In the genomic region with DNA sequence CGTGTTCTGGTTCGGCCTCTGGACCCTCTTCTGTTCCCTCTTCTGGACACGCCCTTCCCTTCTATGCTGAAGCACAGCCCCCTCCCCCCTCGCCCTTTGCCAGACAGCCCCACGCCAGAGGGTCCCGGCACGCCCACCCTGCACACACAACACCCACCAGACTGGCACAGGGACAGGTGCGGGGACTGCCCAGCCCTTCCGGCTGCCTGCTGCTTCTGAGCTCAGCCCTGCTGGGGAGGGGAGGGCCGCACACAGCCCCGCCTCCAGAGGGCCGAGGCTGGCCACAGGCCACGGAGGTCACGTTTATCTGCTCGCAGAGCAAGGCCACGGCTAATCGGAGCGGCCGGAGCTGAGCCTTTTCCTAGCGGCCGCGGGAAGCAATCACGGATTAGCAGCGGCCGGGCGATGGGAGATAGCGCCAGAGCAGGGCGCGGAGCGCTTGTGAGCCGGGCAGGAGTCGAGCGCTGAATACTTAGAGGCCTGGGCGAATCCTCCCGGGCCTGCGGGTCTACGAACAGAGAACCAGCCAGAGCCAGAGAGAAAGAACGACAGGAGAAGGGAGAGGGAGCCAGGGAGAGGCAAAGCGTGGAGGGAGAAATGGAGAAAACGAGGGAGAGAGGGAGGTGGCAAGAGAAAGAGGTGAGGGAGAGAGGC, we compare ENCODE assay signal across 9 cellular contexts. TPM values are rescaled to one million over a fixed set of nuclear protein-coding genes. Genes with fewer than 3 reads are reported as not detected.
DNase-seq lines count a peak whose midpoint lies in the region; ATAC-seq and TF ChIP-seq lines count a peak whose summit lies in the region.
"Had no signal": no experiment of that assay in that cellular context is flagged by ENCODE, and none has a peak within 500 bp of the region (broad histone marks: within the 10 kb centered on the region; RNA-seq: fewer than 3 reads in every experiment).

No MANE protein-coding gene starts in this region.

- DNase-seq in HFFc6 (no peak), WERI-Rb-1 (peak; percentile 87), glutamatergic neuron (peak; percentile 86), neural crest cell (ENCODE audit: low read depth, low spot score) (peak; percentile 60), UCSD-AML1 (lab: John Stamatoyannopoulos, UW; ENCODE audit: unreplicated experiment) (no peak), activated gamma-delta T cell (lab: John Stamatoyannopoulos, UW) (no peak)
- no peak for DNase-seq in effector CD8-positive, alpha-beta T cell (lab: John Stamatoyannopoulos, UW)

- ATAC-seq in HG02763 (IDR thresholded peaks at IDR 0.05; ENCODE audit: unreplicated experiment): no peak

- no peaks in the 10 kb centered on the region for H3K9me3 Mint-ChIP-seq in HFFc6
- H3K9me3 Mint-ChIP-seq in glutamatergic neuron (ENCODE audit: unreplicated experiment): peaks cover 2% of the 10 kb centered on the region
- H3K9me3 Mint-ChIP-seq in neural crest cell: no peaks in the 10 kb centered on the region

- TF ChIP-seq CTCF in HFFc6 (IDR thresholded peaks at IDR 0.05) (no peak; the same call in none of the 2 replicates), WERI-Rb-1 (IDR thresholded peaks at IDR 0.05; ENCODE audit: low read depth, low read length) (no peak), glutamatergic neuron (IDR thresholded peaks at IDR 0.05; ENCODE audit: partially characterized antibody, unreplicated experiment) (peak; percentile 48), neural crest cell (conservative IDR thresholded peaks at IDR 0.05) (peak; percentile 56)

- H3K27ac ChIP-seq in WERI-Rb-1: peak overlapping the region; percentile 52
- H3K27ac ChIP-seq: SK-N-MC had no signal

- peaks cover 31% of the 10 kb centered on the region for H3K4me1 Mint-ChIP-seq in HFFc6 (ENCODE audit: low read depth)
- peaks cover 6% of the 10 kb centered on the region for H3K4me1 Mint-ChIP-seq in glutamatergic neuron (ENCODE audit: low read depth, unreplicated experiment)
- peaks cover 24% of the 10 kb centered on the region for H3K4me1 Mint-ChIP-seq in neural crest cell

- no peaks in the 10 kb centered on the region for H3K36me3 Mint-ChIP-seq in HFFc6 (ENCODE audit: low read depth)
- H3K36me3 Mint-ChIP-seq in glutamatergic neuron (ENCODE audit: unreplicated experiment): no peaks in the 10 kb centered on the region
- H3K36me3 Mint-ChIP-seq in neural crest cell (ENCODE audit: low read depth): no peaks in the 10 kb centered on the region

- no peaks in the 10 kb centered on the region for H3K9me3 ChIP-seq in WERI-Rb-1 (ENCODE audit: severe bottlenecking)

- H3K27ac Mint-ChIP-seq in HFFc6: peak overlapping the region; percentile 62; the same call in 1 of the 2 replicates
- peak overlapping the region; percentile 38 for H3K27ac Mint-ChIP-seq in glutamatergic neuron (ENCODE audit: unreplicated experiment)
- H3K27ac Mint-ChIP-seq in neural crest cell (ENCODE audit: unreplicated experiment): no peak overlapping the region

- H3K27me3 ChIP-seq in WERI-Rb-1 (ENCODE audit: insufficient read depth, low read depth, severe bottlenecking): no peaks in the 10 kb centered on the region

- H3K27me3 Mint-ChIP-seq in HFFc6 (ENCODE audit: insufficient read depth) (peaks cover 8% of the 10 kb centered on the region), glutamatergic neuron (ENCODE audit: unreplicated experiment) (peaks cover 17% of the 10 kb centered on the region), neural crest cell (ENCODE audit: low read depth) (peaks cover 39% of the 10 kb centered on the region)

- no peaks in the 10 kb centered on the region for H3K36me3 ChIP-seq in WERI-Rb-1

- H3K4me3 ChIP-seq in WERI-Rb-1 (ENCODE audit: low read depth, low read length): peak overlapping the region; percentile 1; the same call in 1 of the 2 replicates
- H3K4me3 ChIP-seq: SK-N-MC had no signal

- H3K4me3 Mint-ChIP-seq in HFFc6: peak overlapping the region; percentile 80
- H3K4me3 Mint-ChIP-seq in glutamatergic neuron (ENCODE audit: unreplicated experiment): peak overlapping the region; percentile 87
- peak overlapping the region; percentile 1 for H3K4me3 Mint-ChIP-seq in neural crest cell

RNA-seq across cellular contexts. Expression of a gene that starts 21.5 kb away (rescaled TPM):
- 10 to 100 TPM; 84.4 to 98.2 (median 90.9) TPM for total RNA-seq in HFFc6 (2021; fragmentation: NEBNext Ultra II Directional; extraction: Animal tissue kit (Norgen Biotek cat#: 25700))
- total RNA-seq in glutamatergic neuron (ENCODE audit: unreplicated experiment) (126 TPM), neural crest cell (122 and 124 TPM in 2 replicates)

RNA-seq across cellular contexts. Expression of a gene that starts 28.0 kb away (rescaled TPM):
- total RNA-seq in HFFc6 (2021; fragmentation: NEBNext Ultra II Directional; extraction: Animal tissue kit (Norgen Biotek cat#: 25700)): under 1 TPM in 5 of 6 experiments, not detected in 1; 0.07 to 0.38 (median 0.30) TPM
- total RNA-seq in glutamatergic neuron (ENCODE audit: unreplicated experiment) (3.7 TPM), neural crest cell (2.4 and 3.0 TPM in 2 replicates)

RNA-seq across cellular contexts. Expression of a gene that starts 33.3 kb away (rescaled TPM):
- total RNA-seq in HFFc6 (2021; fragmentation: NEBNext Ultra II Directional; extraction: Animal tissue kit (Norgen Biotek cat#: 25700)): 100 to 1,000 TPM; 422 to 571 (median 505) TPM
- total RNA-seq in glutamatergic neuron (ENCODE audit: unreplicated experiment): 289 TPM
- 349 and 389 TPM in 2 replicates for total RNA-seq in neural crest cell

Comparison
In these comparisons a context has a peak if more than half of its experiments do, and no peak if none do; other contexts are left out.
1. DNase-seq: peak in WERI-Rb-1 (single experiment), glutamatergic neuron (single experiment) and neural crest cell (single experiment); none in HFFc6 (single experiment), UCSD-AML1 (single experiment), activated gamma-delta T cell (single experiment) and effector CD8-positive, alpha-beta T cell (single experiment).
2. H3K4me3 Mint-ChIP-seq: peak in every context shown above with its lines; median percentile 87 in glutamatergic neuron; 80 in HFFc6; 1 in neural crest cell.
3. CTCF ChIP-seq: peak in glutamatergic neuron (single experiment) and neural crest cell (single experiment); none in HFFc6 (single experiment) and WERI-Rb-1 (single experiment).